8 cellular contexts compared by ENCODE assay signal in genomic region chr1:226912587-226913176, GRCh38. TPM values are rescaled to one million over a fixed set of nuclear protein-coding genes. Genes with fewer than 3 reads are reported as not detected.
DNase-seq lines count a peak whose midpoint lies in the region; TF ChIP-seq lines count a peak whose summit lies in the region.

No MANE protein-coding gene starts in this region.

- H3K79me2 ChIP-seq in H9 (ENCODE audit: insufficient read depth, low read length): no peaks in the 10 kb centered on the region; the same call in 1 of the 2 replicates
- H3K79me2 ChIP-seq in hepatocyte: no peaks in the 10 kb centered on the region

- no peaks in the 10 kb centered on the region for H3K9me3 Mint-ChIP-seq in H9
- H3K9me3 Mint-ChIP-seq in activated naive CD8-positive, alpha-beta T cell treated with anti-CD3 and anti-CD28 coated beads for 36 hours: no peaks in the 10 kb centered on the region

- H3K23me2 ChIP-seq in H9 (ENCODE audit: insufficient read length, low read depth, low read length, poor library complexity, severe bottlenecking): no peaks in the 10 kb centered on the region

- no peaks in the 10 kb centered on the region for H3K9me2 ChIP-seq in hepatocyte (replicated peaks; ENCODE audit: insufficient read depth)

- H3K9me3 ChIP-seq in H9 (ENCODE audit: control insufficient read depth, low read depth, low read length): no peaks in the 10 kb centered on the region
- H3K9me3 ChIP-seq in hepatocyte (ENCODE audit: low read depth): no peaks in the 10 kb centered on the region
- H3K9me3 ChIP-seq in spleen: no peaks in the 10 kb centered on the region

- no peak overlapping the region for H3T11ph ChIP-seq in H9 (ENCODE audit: low read length)

- no peak overlapping the region for H2BK20ac ChIP-seq in H9 (ENCODE audit: low read depth, low read length, poor library complexity, severe bottlenecking)

- peaks cover 0 to 4% of the 10 kb centered on the region in 2 experiments; a peak in 2 of 4 replicates for H3K4me1 Mint-ChIP-seq in H9
- H3K4me1 Mint-ChIP-seq in activated naive CD8-positive, alpha-beta T cell treated with anti-CD3 and anti-CD28 coated beads for 36 hours: no peaks in the 10 kb centered on the region

- H2AK5ac ChIP-seq in H9 (ENCODE audit: insufficient read length, low read length): no peak overlapping the region

- H3K27me3 Mint-ChIP-seq in H9 (ENCODE audit: low read depth): no peaks in the 10 kb centered on the region
- H3K27me3 Mint-ChIP-seq in activated naive CD8-positive, alpha-beta T cell treated with anti-CD3 and anti-CD28 coated beads for 36 hours: no peaks in the 10 kb centered on the region

- H3K14ac ChIP-seq in H9 (ENCODE audit: insufficient read depth, low read length): no peak overlapping the region

- no peak overlapping the region for H2BK15ac ChIP-seq in H9 (ENCODE audit: low read depth, low read length)

- H3K4me3 Mint-ChIP-seq in H9: no peak overlapping the region
- H3K4me3 Mint-ChIP-seq in activated naive CD8-positive, alpha-beta T cell treated with anti-CD3 and anti-CD28 coated beads for 36 hours: no peak overlapping the region

- no peak overlapping the region for H4K5ac ChIP-seq in H9 (ENCODE audit: insufficient read length, low read depth, low read length)

- H3K36me3 ChIP-seq in hepatocyte (replicated peaks; ENCODE audit: insufficient read depth, low read depth) (no peaks in the 10 kb centered on the region), spleen (peaks cover 0 to 35% (median 0%) of the 10 kb centered on the region in 6 donors)

- H3K23ac ChIP-seq in H9 (ENCODE audit: insufficient read length, low read depth, low read length): no peak overlapping the region

- H2BK5ac ChIP-seq in H9 (ENCODE audit: insufficient read length, low read length): no peak overlapping the region

- H3K56ac ChIP-seq in H9 (ENCODE audit: insufficient read length, low read depth, low read length): no peak overlapping the region

- no peak overlapping the region for H2BK120ac ChIP-seq in H9 (ENCODE audit: low read depth, low read length, poor library complexity, severe bottlenecking)

- intact Hi-C loops in spleen (cut with DNase I; ENCODE audit: low total_unique reads): no loop called here

- H3K4me2 ChIP-seq in H9 (ENCODE audit: insufficient read depth, insufficient read length, low read length) (no peak overlapping the region), hepatocyte (no peak overlapping the region)

- no peaks in the 10 kb centered on the region; a peak in 1 of 7 replicates for H3K36me3 Mint-ChIP-seq in H9 (ENCODE audit: insufficient read depth in 1 of 3, low read depth in 3 of 3)
- H3K36me3 Mint-ChIP-seq in activated naive CD8-positive, alpha-beta T cell treated with anti-CD3 and anti-CD28 coated beads for 36 hours: no peaks in the 10 kb centered on the region

- no peak overlapping the region for H3K18ac ChIP-seq in H9 (ENCODE audit: insufficient read length, low read depth, low read length)

- H3K4me3 ChIP-seq in hepatocyte (no peak overlapping the region), spleen (no peak overlapping the region)

- H2AFZ ChIP-seq in H9 (ENCODE audit: low read length) (no peak overlapping the region), hepatocyte (no peak overlapping the region)

- no peaks in the 10 kb centered on the region for H4K20me1 ChIP-seq in H9 (ENCODE audit: control insufficient read depth, insufficient read depth, insufficient read length)
- no peaks in the 10 kb centered on the region for H4K20me1 ChIP-seq in hepatocyte (ENCODE audit: insufficient read depth, poor library complexity, severe bottlenecking)

- H3K4me1 ChIP-seq in H9 (ENCODE audit: insufficient read depth, low read length) (no peaks in the 10 kb centered on the region; the same call in 1 of the 2 replicates), hepatocyte (ENCODE audit: insufficient read depth) (no peaks in the 10 kb centered on the region), spleen (no peaks in the 10 kb centered on the region)

- H3K79me1 ChIP-seq in H9 (ENCODE audit: insufficient read depth, low read depth, low read length, poor library complexity, severe bottlenecking): no peaks in the 10 kb centered on the region

- no CpG with 5 or more reads among the region's 13 CpGs for WGBS in H9 (ENCODE audit: extremely low coverage, insufficient read length, low lambda C conversion rate)
- 36% methylated on average over 13 of the region's 13 CpGs for WGBS in hepatocyte (ENCODE audit: low lambda C conversion rate, missing lambda C conversion rate)
- WGBS in spleen, 5 donors: 40 to 53% (median 45%) methylated on average over 13 of the region's 13 CpGs

- no peak for TF ChIP-seq POLR2A in spleen (IDR thresholded peaks at IDR 0.05)

- H3K27ac Mint-ChIP-seq in H9: no peak overlapping the region
- H3K27ac Mint-ChIP-seq in activated naive CD8-positive, alpha-beta T cell treated with anti-CD3 and anti-CD28 coated beads for 36 hours: no peak overlapping the region

- H3K27me3 ChIP-seq in H9 (ENCODE audit: insufficient read depth, low read length) (no peaks in the 10 kb centered on the region), hepatocyte (no peaks in the 10 kb centered on the region), spleen (replicated peaks in 1 of 7) (no peaks in the 10 kb centered on the region)

- in situ Hi-C loops in G401 (cut with HindIII; ENCODE audit: low sequenced_read_pairs): no loop called here

- H4K8ac ChIP-seq in H9 (replicated peaks; ENCODE audit: insufficient read length, low read depth, low read length): no peak overlapping the region

- no peak overlapping the region for H3K9ac ChIP-seq in H9 (ENCODE audit: extremely low read depth, insufficient read length, low read length)

- no peak overlapping the region for H3K27ac ChIP-seq in H9 (ENCODE audit: insufficient read length, low read depth, low read length)
- no peak overlapping the region for H3K27ac ChIP-seq in hepatocyte
- no peak overlapping the region for H3K27ac ChIP-seq in spleen

- H4K91ac ChIP-seq in H9 (ENCODE audit: insufficient read length, low read depth, low read length): no peak overlapping the region

- no peak overlapping the region for H3K4ac ChIP-seq in H9 (ENCODE audit: low read depth, low read length)

- peak; percentile 85 for TF ChIP-seq CTCF in H9 (conservative IDR thresholded peaks at IDR 0.05)
- peak; percentile 70 for TF ChIP-seq CTCF in hepatocyte (IDR thresholded peaks at IDR 0.05; ENCODE audit: poor library complexity)
- TF ChIP-seq CTCF in spleen (IDR thresholded peaks at IDR 0.05 in 8 of 11, conservative IDR thresholded peaks at IDR 0.05 in 3 of 11): peak in 9 of 11 experiments; percentile 10 to 57 (median 42)

- peak; percentile 89 for DNase-seq in G401 (ENCODE audit: low spot score)
- peak; percentile 89 for DNase-seq in H9
- peak; percentile 74 for DNase-seq in NCI-H82 (lab: John Stamatoyannopoulos, UW)
- peak; percentile 44 for DNase-seq in activated naive CD8-positive, alpha-beta T cell treated with anti-CD3 and anti-CD28 coated beads for 36 hours
- peak; percentile 80 for DNase-seq in hepatocyte (ENCODE audit: low spot score)
- peak; percentile 84 for DNase-seq in spleen
- no peak for DNase-seq in A172 (ENCODE audit: low spot score)
- no peak for DNase-seq in NCI-H2081 treated with DMSO at 0.1 percent for 48 hours (lab: John Stamatoyannopoulos, UW)

- no peak overlapping the region for H2BK12ac ChIP-seq in H9 (ENCODE audit: insufficient read length, low read depth, low read length)

RNA-seq across cellular contexts. Expression of gene COQ8A, which starts 27.4 kb away (rescaled TPM):
- 31.7 and 33.5 TPM in 2 replicates for total RNA-seq in G401 (2014; rRNA removed; shearing (Covaris generic))
- total RNA-seq in H9 (2021): 25.8 and 26.0 TPM in 2 replicates
- 10 to 100 TPM; 27.2 to 28.5 TPM for total RNA-seq in activated naive CD8-positive, alpha-beta T cell treated with anti-CD3 and anti-CD28 coated beads for 36 hours
- total RNA-seq in hepatocyte: 20.7 and 22.9 TPM in 2 replicates
- 19.2 and 26.4 TPM in 2 replicates for polyA plus RNA-seq in hepatocyte
- 10 to 100 TPM; 31.0 to 44.7 (median 38.1) TPM for total RNA-seq in spleen
- 10 to 100 TPM; 44.9 to 59.4 (median 52.4) TPM for polyA plus RNA-seq in spleen
- total RNA-seq in A172 (2014; rRNA removed; shearing (Covaris generic)): 6.9 and 7.9 TPM in 2 replicates

RNA-seq across cellular contexts. Expression of gene PSEN2, which starts 42.3 kb away (rescaled TPM):
- total RNA-seq in G401 (2014; rRNA removed; shearing (Covaris generic)): 40.7 and 49.3 TPM in 2 replicates
- total RNA-seq in H9 (2021) (17.4 and 19.8 TPM in 2 replicates), hepatocyte (12.9 and 14.2 TPM in 2 replicates), spleen (10 to 100 TPM; 24.5 to 57.0 (median 38.3) TPM)
- 1 to 10 TPM; 3.9 to 4.6 TPM for total RNA-seq in activated naive CD8-positive, alpha-beta T cell treated with anti-CD3 and anti-CD28 coated beads for 36 hours
- polyA plus RNA-seq in hepatocyte (12.7 and 14.3 TPM in 2 replicates), spleen (10 to 100 TPM in 1 of 3 donors, 1 to 10 TPM in 2; 6.3 to 16.7 (median 8.9) TPM)
- 45.7 and 46.0 TPM in 2 replicates for total RNA-seq in A172 (2014; rRNA removed; shearing (Covaris generic))

Comparison
In these comparisons a context has a peak if more than half of its experiments do, and no peak if none do; other contexts are left out.
1. DNase-seq: peak in G401 (single experiment), H9 (single experiment), NCI-H82 (single experiment), activated naive CD8-positive, alpha-beta T cell treated with anti-CD3 and anti-CD28 coated beads for 36 hours (single experiment), hepatocyte (single experiment) and spleen (single experiment); none in A172 (single experiment) and NCI-H2081 treated with DMSO at 0.1 percent for 48 hours (single experiment).
2. Peak in every context shown above with its lines, with median percentiles within 50 percentile points of each other: CTCF ChIP-seq.